Comparison of ENCODE assay signal across 8 cellular contexts in the genomic region with DNA sequence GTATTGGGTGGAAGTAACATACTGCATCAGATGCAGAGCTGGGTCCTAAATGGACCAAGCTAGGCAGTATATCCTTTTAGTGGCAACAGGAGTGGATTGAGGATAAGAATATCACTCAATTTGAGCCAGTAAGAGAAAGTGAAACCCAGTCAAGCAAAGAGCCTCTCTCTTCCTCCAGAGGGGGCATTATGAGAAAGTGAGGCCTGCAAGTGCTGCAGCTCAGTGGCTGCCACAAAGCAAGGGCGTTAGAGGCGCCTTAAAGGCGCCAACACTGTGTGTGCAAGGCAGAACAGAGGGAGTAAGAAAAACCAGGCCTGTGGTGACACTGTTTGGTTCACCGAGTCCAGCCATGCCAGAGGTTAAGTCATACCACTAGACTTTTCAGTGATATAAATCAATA. TPM values are rescaled to one million over a fixed set of nuclear protein-coding genes. Genes with fewer than 3 reads are reported as not detected.
DNase-seq lines count a peak whose midpoint lies in the region; ATAC-seq and TF ChIP-seq lines count a peak whose summit lies in the region.

No MANE protein-coding gene starts in this region.

- H3K27me3 Mint-ChIP-seq in IgD-negative memory B cell, result no peaks in the 10 kb centered on the region
- H3K27me3 Mint-ChIP-seq in activated naive CD8-positive, alpha-beta T cell treated with anti-CD3 and anti-CD28 coated beads, Interleukin-2, amount 50 U/mL, for 24 hours, result no peaks in the 10 kb centered on the region

- H3K27ac Mint-ChIP-seq in IgD-negative memory B cell, result peak overlapping the region; percentile 10 to 79 (median 12)
- peak overlapping the region; percentile 66 for H3K27ac Mint-ChIP-seq in activated naive CD8-positive, alpha-beta T cell treated with anti-CD3 and anti-CD28 coated beads, Interleukin-2, amount 50 U/mL, for 24 hours

- DNase-seq in activated naive CD8-positive, alpha-beta T cell treated with anti-CD3 and anti-CD28 coated beads, Interleukin-2, amount 50 U/mL, for 24 hours, result peak; percentile 13
- DNase-seq in stimulated activated CD4-positive, alpha-beta T cell treated with anti-CD3 and anti-CD28 coated beads, Interleukin-4, amount 100 ng/mL, for 1 hour, result peak; percentile 11
- no peak for DNase-seq in SJCRH30
- DNase-seq in NCI-H1092 treated with DMSO at 0.1 percent for 48 hours (lab: John Stamatoyannopoulos, UW), result no peak
- no peak for DNase-seq in HT-29 (ENCODE audit: low spot score)

- no peaks in the 10 kb centered on the region for H3K9me3 ChIP-seq in SJCRH30 (replicated peaks)

- H3K4me3 ChIP-seq in GM12875 (ENCODE audit: low read depth, low read length), result no peak overlapping the region
- no peak overlapping the region for H3K4me3 ChIP-seq in SJCRH30

- TF ChIP-seq CTCF in GM12875 (IDR thresholded peaks at IDR 0.05; ENCODE audit: borderline replicate concordance, insufficient read depth, low read depth, low read length), result peak; percentile 31; the same call in 1 of the 2 replicates

- H3K4me3 Mint-ChIP-seq in IgD-negative memory B cell, result peak overlapping the region in 2 of 4 donors; percentile 66 to 87
- no peak overlapping the region for H3K4me3 Mint-ChIP-seq in activated naive CD8-positive, alpha-beta T cell treated with anti-CD3 and anti-CD28 coated beads, Interleukin-2, amount 50 U/mL, for 24 hours

- no peaks in the 10 kb centered on the region for H3K27me3 ChIP-seq in SJCRH30

- peaks cover 19 to 29% (median 25%) of the 10 kb centered on the region in 3 donors for H3K4me1 Mint-ChIP-seq in IgD-negative memory B cell
- peaks cover 30% of the 10 kb centered on the region for H3K4me1 Mint-ChIP-seq in activated naive CD8-positive, alpha-beta T cell treated with anti-CD3 and anti-CD28 coated beads, Interleukin-2, amount 50 U/mL, for 24 hours

- H3K27ac ChIP-seq in SJCRH30, result no peak overlapping the region

- peaks cover 2% of the 10 kb centered on the region for H3K36me3 Mint-ChIP-seq in IgD-negative memory B cell
- peaks cover 9% of the 10 kb centered on the region for H3K36me3 Mint-ChIP-seq in activated naive CD8-positive, alpha-beta T cell treated with anti-CD3 and anti-CD28 coated beads, Interleukin-2, amount 50 U/mL, for 24 hours (ENCODE audit: low read depth)

- no peaks in the 10 kb centered on the region for H3K36me3 ChIP-seq in SJCRH30

- ATAC-seq in GM21619 (IDR thresholded peaks at IDR 0.05; ENCODE audit: unreplicated experiment), result peak; percentile 99
- peak; percentile 95 for ATAC-seq in activated naive CD8-positive, alpha-beta T cell treated with anti-CD3 and anti-CD28 coated beads, Interleukin-2, amount 50 U/mL, for 24 hours

- no peaks in the 10 kb centered on the region for H3K4me1 ChIP-seq in SJCRH30

- H3K9me3 Mint-ChIP-seq in IgD-negative memory B cell, result no peaks in the 10 kb centered on the region
- no peaks in the 10 kb centered on the region for H3K9me3 Mint-ChIP-seq in activated naive CD8-positive, alpha-beta T cell treated with anti-CD3 and anti-CD28 coated beads, Interleukin-2, amount 50 U/mL, for 24 hours

RNA-seq across cellular contexts. Expression of a gene that starts 17.5 kb away (rescaled TPM):
- 28.3 TPM for polyA plus RNA-seq in IgD-negative memory B cell
- 27.5 and 29.3 TPM in 2 replicates for total RNA-seq in SJCRH30 (2014; rRNA removed; shearing (Covaris generic))
- 26.0 and 26.4 TPM in 2 replicates for total RNA-seq in HT-29 (2014; rRNA removed; shearing (Covaris generic))

Comparison
In these comparisons a context has a peak if more than half of its experiments do, and no peak if none do; other contexts are left out.
1. DNase-seq: peak in activated naive CD8-positive, alpha-beta T cell treated with anti-CD3 and anti-CD28 coated beads, Interleukin-2, amount 50 U/mL, for 24 hours (single experiment) and stimulated activated CD4-positive, alpha-beta T cell treated with anti-CD3 and anti-CD28 coated beads, Interleukin-4, amount 100 ng/mL, for 1 hour (single experiment); none in SJCRH30 (0 of 2), NCI-H1092 treated with DMSO at 0.1 percent for 48 hours (single experiment) and HT-29 (single experiment).